ENCODE assay signal across 9 cellular contexts in genomic region chr2:44616616-44617266, GRCh38.
DNase-seq lines count a peak whose midpoint lies in the region; ATAC-seq and TF ChIP-seq lines count a peak whose summit lies in the region.
"Had no signal": no experiment of that assay in that cellular context is flagged by ENCODE, and none has a peak within 500 bp of the region (broad histone marks: within the 10 kb centered on the region; RNA-seq: fewer than 3 reads in every experiment).

No MANE protein-coding gene starts in this region.

- POLR2A ChIA-PET in GM10248 (lab: Yijun Ruan, JAX): no interaction called here

- no peak overlapping the region for H3K4me3 Mint-ChIP-seq in activated T-helper 2 cell treated with anti-CD3 and anti-CD28 coated beads, Interferon-gamma antibody, Interleukin-2, Interleukin-4, amounts not matched to agents 10 μg/mL and 5 μg/mL and 100 μg/mL, durations not matched to agents 14 hours and 24 hours and 36 hours (ENCODE audit: low read depth)
- H3K4me3 Mint-ChIP-seq: WTC11 had no signal

- no peak overlapping the region for H3K27ac Mint-ChIP-seq in activated T-helper 2 cell treated with anti-CD3 and anti-CD28 coated beads, Interferon-gamma antibody, Interleukin-2, Interleukin-4, amounts not matched to agents 10 μg/mL and 5 μg/mL and 100 μg/mL, durations not matched to agents 14 hours and 24 hours and 36 hours
- H3K27ac Mint-ChIP-seq: WTC11 had no signal

- ATAC-seq in GM19043 (IDR thresholded peaks at IDR 0.05; ENCODE audit: low read depth, unreplicated experiment) (peak; percentile 74), HG03108 (IDR thresholded peaks at IDR 0.05; ENCODE audit: unreplicated experiment) (peak; percentile 76)

- H3K27ac ChIP-seq in WERI-Rb-1: peak overlapping the region; percentile 6; the same call in 1 of the 2 replicates

- H3K9me3 ChIP-seq in WERI-Rb-1 (ENCODE audit: severe bottlenecking): no peaks in the 10 kb centered on the region

- no peak for TF ChIP-seq CTCF in GM10248 (IDR thresholded peaks at IDR 0.05; ENCODE audit: control extremely low read depth, extremely low read depth, low read depth, missing control alignments)
- no peak for TF ChIP-seq CTCF in WERI-Rb-1 (IDR thresholded peaks at IDR 0.05; ENCODE audit: low read depth, low read length)

- peak; percentile 57 for DNase-seq in GM10248 (ENCODE audit: extremely low spot score)
- no peak for DNase-seq in WERI-Rb-1
- DNase-seq in NCI-H82 (lab: John Stamatoyannopoulos, UW): no peak
- DNase-seq in GDM1 (lab: John Stamatoyannopoulos, UW): no peak
- DNase-seq in activated T-helper 2 cell treated with anti-CD3 and anti-CD28 coated beads, Interferon-gamma antibody, Interleukin-2, Interleukin-4, amounts not matched to agents 10 μg/mL and 5 μg/mL and 100 μg/mL, durations not matched to agents 14 hours and 24 hours and 36 hours (ENCODE audit: low spot score): no peak
- no peak for DNase-seq in NCI-H1092 treated with DMSO at 0.1 percent for 48 hours (lab: John Stamatoyannopoulos, UW)

- no peaks in the 10 kb centered on the region for H3K27me3 ChIP-seq in WERI-Rb-1 (ENCODE audit: insufficient read depth, low read depth, severe bottlenecking)

- CTCF ChIA-PET in GM10248 (lab: Yijun Ruan, JAX): interaction anchor here (0.7 to 1.9 kb wide), 8 partner anchors 10 to 875 kb away, joined by 3 to 8 read pairs (median 3); no protein-coding TSS in a partner anchor

- intact Hi-C loops in activated T-helper 2 cell treated with anti-CD3 and anti-CD28 coated beads, Interferon-gamma antibody, Interleukin-2, Interleukin-4, amounts not matched to agents 10 μg/mL and 5 μg/mL and 100 μg/mL, durations not matched to agents 14 hours and 24 hours and 36 hours (cut with micrococcal nuclease): loop anchor here (1.0 to 2.0 kb wide), 3 partner anchors 18 to 216 kb away; no protein-coding TSS in a partner anchor

- H3K36me3 ChIP-seq in WERI-Rb-1: no peaks in the 10 kb centered on the region

- H3K36me3 Mint-ChIP-seq in activated T-helper 2 cell treated with anti-CD3 and anti-CD28 coated beads, Interferon-gamma antibody, Interleukin-2, Interleukin-4, amounts not matched to agents 10 μg/mL and 5 μg/mL and 100 μg/mL, durations not matched to agents 14 hours and 24 hours and 36 hours (ENCODE audit: low read depth): no peaks in the 10 kb centered on the region
- H3K36me3 Mint-ChIP-seq: WTC11 had no signal

- H3K4me1 Mint-ChIP-seq in activated T-helper 2 cell treated with anti-CD3 and anti-CD28 coated beads, Interferon-gamma antibody, Interleukin-2, Interleukin-4, amounts not matched to agents 10 μg/mL and 5 μg/mL and 100 μg/mL, durations not matched to agents 14 hours and 24 hours and 36 hours (ENCODE audit: low read depth): peaks cover 12% of the 10 kb centered on the region
- H3K4me1 Mint-ChIP-seq: WTC11 had no signal

- H3K4me3 ChIP-seq in WERI-Rb-1 (ENCODE audit: low read depth, low read length): peak overlapping the region; percentile 12; the same call in 1 of the 2 replicates

- H3K9me3 Mint-ChIP-seq in activated T-helper 2 cell treated with anti-CD3 and anti-CD28 coated beads, Interferon-gamma antibody, Interleukin-2, Interleukin-4, amounts not matched to agents 10 μg/mL and 5 μg/mL and 100 μg/mL, durations not matched to agents 14 hours and 24 hours and 36 hours: no peaks in the 10 kb centered on the region

- H3K27me3 Mint-ChIP-seq in activated T-helper 2 cell treated with anti-CD3 and anti-CD28 coated beads, Interferon-gamma antibody, Interleukin-2, Interleukin-4, amounts not matched to agents 10 μg/mL and 5 μg/mL and 100 μg/mL, durations not matched to agents 14 hours and 24 hours and 36 hours (ENCODE audit: low read depth): no peaks in the 10 kb centered on the region
